In the genomic region with DNA sequence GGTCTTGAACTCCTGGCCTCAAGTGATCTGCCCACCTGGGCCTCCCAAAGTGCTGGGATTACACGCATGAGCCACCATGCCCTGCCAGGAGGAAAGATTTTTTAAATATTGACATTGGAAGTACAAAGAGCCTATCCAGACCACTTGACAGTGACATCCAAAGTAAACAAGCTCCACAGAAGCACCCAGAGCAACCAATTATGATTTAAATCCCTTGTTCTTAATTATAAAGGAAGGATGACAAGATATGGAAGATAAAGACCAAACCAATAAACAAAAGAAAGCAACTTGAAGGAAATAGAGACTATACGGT, we compare ENCODE assay signal across 18 cellular contexts. TPM values are rescaled to one million over a fixed set of nuclear protein-coding genes. Genes with fewer than 3 reads are reported as not detected.
DNase-seq lines count a peak whose midpoint lies in the region; ATAC-seq and TF ChIP-seq lines count a peak whose summit lies in the region.
"Had no signal": no experiment of that assay in that cellular context is flagged by ENCODE, and none has a peak within 500 bp of the region (broad histone marks: within the 10 kb centered on the region; RNA-seq: fewer than 3 reads in every experiment).

No MANE protein-coding gene starts in this region.

- H3K9ac ChIP-seq in liver (ENCODE audit: low read depth in 1 of 2, low read length in 2 of 2) (no peak overlapping the region), H9 (ENCODE audit: extremely low read depth, insufficient read length, low read length) (no peak overlapping the region)

- H3K14ac ChIP-seq in H9 (ENCODE audit: insufficient read depth, low read length) = no peak overlapping the region

- H3K4me1 Mint-ChIP-seq in HFFc6 (ENCODE audit: low read depth) (peaks cover 29% of the 10 kb centered on the region), H9 (peaks cover 9 to 27% of the 10 kb centered on the region in 2 experiments)

- no peaks in the 10 kb centered on the region for H3K36me3 Mint-ChIP-seq in HFFc6 (ENCODE audit: low read depth)
- no peaks in the 10 kb centered on the region for H3K36me3 Mint-ChIP-seq in H9 (ENCODE audit: insufficient read depth in 1 of 3, low read depth in 3 of 3)

- H3K4me1 ChIP-seq in ACC112 (ENCODE audit: control insufficient read depth, insufficient read depth, low read length, unreplicated experiment) (peaks cover 18% of the 10 kb centered on the region), liver (ENCODE audit: control insufficient read depth in 4 of 4, insufficient read depth in 4 of 4, low read length in 3 of 4) (peaks cover 0 to 8% (median 4%) of the 10 kb centered on the region in 4 donors), H9 (ENCODE audit: insufficient read depth, low read length) (no peaks in the 10 kb centered on the region; the same call in 1 of the 2 replicates)
- H3K4me1 ChIP-seq: right atrium auricular region, tibial nerve had no signal

- no peak overlapping the region for H2BK20ac ChIP-seq in H9 (ENCODE audit: low read depth, low read length, poor library complexity, severe bottlenecking)

- H2BK5ac ChIP-seq in H9 (ENCODE audit: insufficient read length, low read length) = no peak overlapping the region

- H3K56ac ChIP-seq in H9 (ENCODE audit: insufficient read length, low read depth, low read length) = no peak overlapping the region

- H3K9me3 ChIP-seq in liver (ENCODE audit: control insufficient read depth in 4 of 4, low read length in 3 of 4) (no peaks in the 10 kb centered on the region), H9 (ENCODE audit: control insufficient read depth, low read depth, low read length) (no peaks in the 10 kb centered on the region)
- H3K9me3 ChIP-seq: right atrium auricular region had no signal

- H4K20me1 ChIP-seq in H9 (ENCODE audit: control insufficient read depth, insufficient read depth, insufficient read length) = no peaks in the 10 kb centered on the region

- H2AK5ac ChIP-seq in H9 (ENCODE audit: insufficient read length, low read length) = no peak overlapping the region

- H2AFZ ChIP-seq in ACC112 (ENCODE audit: low read length, unreplicated experiment) = no peak overlapping the region
- H2AFZ ChIP-seq in H9 (ENCODE audit: low read length) = no peak overlapping the region

- H3K27me3 ChIP-seq in ACC112 (ENCODE audit: insufficient read depth, low read length) (no peaks in the 10 kb centered on the region), liver (ENCODE audit: control insufficient read depth in 4 of 4, insufficient read depth in 4 of 4, low read length in 3 of 4) (no peaks in the 10 kb centered on the region), H9 (ENCODE audit: insufficient read depth, low read length) (peaks cover 4% of the 10 kb centered on the region; the same call in 1 of the 2 replicates)
- H3K27me3 ChIP-seq: right atrium auricular region, tibial nerve had no signal

- POLR2A ChIA-PET in RWPE1 (lab: Yijun Ruan, JAX; ENCODE audit: low non-redundant PET) = no interaction called here

- TF ChIP-seq RAD21 in liver (IDR thresholded peaks at IDR 0.05) = no peak

- no peak for ATAC-seq in GM21786 (IDR thresholded peaks at IDR 0.05; ENCODE audit: unreplicated experiment)
- ATAC-seq in HG03039 (IDR thresholded peaks at IDR 0.05; ENCODE audit: unreplicated experiment) = no peak
- ATAC-seq: activated T-cell treated with anti-CD3 and anti-CD28 coated beads, Interleukin-2, amount 50 U/mL, for 72 hours had no signal

- no peak overlapping the region for H3K18ac ChIP-seq in H9 (ENCODE audit: insufficient read length, low read depth, low read length)

- H3K4me3 ChIP-seq in ACC112 (ENCODE audit: low read depth, low read length) (no peak overlapping the region), liver (ENCODE audit: low read depth in 1 of 3, low read length in 3 of 3) (no peak overlapping the region)
- H3K4me3 ChIP-seq: right atrium auricular region, tibial nerve had no signal

- H3K4me3 Mint-ChIP-seq in HFFc6 (no peak overlapping the region), H9 (no peak overlapping the region)
- H3K4me3 Mint-ChIP-seq: activated naive CD4-positive, alpha-beta T cell treated with anti-CD3 and anti-CD28 coated beads, Interleukin-2, amount 50 U/mL, for 24 hours; activated T-cell treated with anti-CD3 and anti-CD28 coated beads, Interleukin-2, amount 50 U/mL, for 72 hours; brain; dendritic cell treated with granulocyte-macrophage colony-stimulating factor and Interleukin-4, amounts not matched to agents 40 ng/mL and 50 ng/mL, for 4 days had no signal

- H3K9me3 Mint-ChIP-seq in HFFc6 (no peaks in the 10 kb centered on the region), H9 (no peaks in the 10 kb centered on the region; a peak in 1 of 5 replicates)
- H3K9me3 Mint-ChIP-seq: activated naive CD4-positive, alpha-beta T cell treated with anti-CD3 and anti-CD28 coated beads, Interleukin-2, amount 50 U/mL, for 24 hours; activated T-cell treated with anti-CD3 and anti-CD28 coated beads, Interleukin-2, amount 50 U/mL, for 72 hours had no signal

- H4K8ac ChIP-seq in H9 (replicated peaks; ENCODE audit: insufficient read length, low read depth, low read length) = no peak overlapping the region

- no peak overlapping the region for H4K91ac ChIP-seq in H9 (ENCODE audit: insufficient read length, low read depth, low read length)

- 33% methylated on average over 2 of the region's 2 CpGs for WGBS in liver
- WGBS in H9 (ENCODE audit: extremely low coverage, insufficient read length, low lambda C conversion rate) = no CpG with 5 or more reads among the region's 2 CpGs

- H3K27ac Mint-ChIP-seq in HFFc6 (peak overlapping the region; percentile 74), H9 (no peak overlapping the region; a peak in 1 of 7 replicates)
- H3K27ac Mint-ChIP-seq: activated naive CD4-positive, alpha-beta T cell treated with anti-CD3 and anti-CD28 coated beads, Interleukin-2, amount 50 U/mL, for 24 hours; activated T-cell treated with anti-CD3 and anti-CD28 coated beads, Interleukin-2, amount 50 U/mL, for 72 hours; brain; dendritic cell treated with granulocyte-macrophage colony-stimulating factor and Interleukin-4, amounts not matched to agents 40 ng/mL and 50 ng/mL, for 4 days had no signal

- no peak overlapping the region for H4K5ac ChIP-seq in H9 (ENCODE audit: insufficient read length, low read depth, low read length)

- H3K79me2 ChIP-seq in ACC112 (ENCODE audit: control insufficient read depth, insufficient read depth, low read length, unreplicated experiment) (no peaks in the 10 kb centered on the region), H9 (ENCODE audit: insufficient read depth, low read length) (no peaks in the 10 kb centered on the region)

- H2BK120ac ChIP-seq in H9 (ENCODE audit: low read depth, low read length, poor library complexity, severe bottlenecking) = no peak overlapping the region

- H3K27me3 Mint-ChIP-seq in HFFc6 (ENCODE audit: insufficient read depth) = no peaks in the 10 kb centered on the region; the same call in 1 of the 2 replicates
- peaks cover 68% of the 10 kb centered on the region for H3K27me3 Mint-ChIP-seq in H9 (ENCODE audit: low read depth)
- H3K27me3 Mint-ChIP-seq: activated naive CD4-positive, alpha-beta T cell treated with anti-CD3 and anti-CD28 coated beads, Interleukin-2, amount 50 U/mL, for 24 hours; brain; dendritic cell treated with granulocyte-macrophage colony-stimulating factor and Interleukin-4, amounts not matched to agents 40 ng/mL and 50 ng/mL, for 4 days had no signal

- H2BK15ac ChIP-seq in H9 (ENCODE audit: low read depth, low read length) = no peak overlapping the region

- DNase-seq in HFFc6 (no peak), RWPE1 (ENCODE audit: low spot score) (no peak), H9 (no peak), cerebellum (ENCODE audit: low spot score) (no peak)
- DNase-seq: activated T-cell treated with anti-CD3 and anti-CD28 coated beads, Interleukin-2, amount 50 U/mL, for 72 hours; KG1; NCI-H524; OCI-M1; stimulated activated naive CD4-positive, alpha-beta T cell had no signal

- H2BK12ac ChIP-seq in H9 (ENCODE audit: insufficient read length, low read depth, low read length) = no peak overlapping the region

- no peaks in the 10 kb centered on the region for H3K23me2 ChIP-seq in H9 (ENCODE audit: insufficient read length, low read depth, low read length, poor library complexity, severe bottlenecking)

- no peak overlapping the region for H3T11ph ChIP-seq in H9 (ENCODE audit: low read length)

- no peak overlapping the region for H3K23ac ChIP-seq in H9 (ENCODE audit: insufficient read length, low read depth, low read length)

- TF ChIP-seq CTCF in HFFc6 (IDR thresholded peaks at IDR 0.05) = no peak
- no peak for TF ChIP-seq CTCF in RWPE1 (conservative IDR thresholded peaks at IDR 0.05; ENCODE audit: low read depth)
- no peak for TF ChIP-seq CTCF in liver (IDR thresholded peaks at IDR 0.05; ENCODE audit: low read depth, low read length, missing input control)
- TF ChIP-seq CTCF in H9 (conservative IDR thresholded peaks at IDR 0.05) = no peak

- H3K36me3 ChIP-seq in ACC112 (ENCODE audit: insufficient read depth, low read length) = no peaks in the 10 kb centered on the region
- H3K36me3 ChIP-seq in liver (ENCODE audit: control insufficient read depth in 4 of 4, insufficient read depth in 3 of 4, low read depth in 1 of 4, low read length in 3 of 4) = no peaks in the 10 kb centered on the region
- H3K36me3 ChIP-seq: right atrium auricular region had no signal

- H3K4me2 ChIP-seq in H9 (ENCODE audit: insufficient read depth, insufficient read length, low read length) = no peak overlapping the region

- CTCF ChIA-PET in RWPE1 (lab: Yijun Ruan, JAX) = no interaction called here

- no peaks in the 10 kb centered on the region for H3K79me1 ChIP-seq in H9 (ENCODE audit: insufficient read depth, low read depth, low read length, poor library complexity, severe bottlenecking)

- H3K27ac ChIP-seq in ACC112 (ENCODE audit: low read depth, low read length) = peak overlapping the region; percentile 54
- peak overlapping the region; percentile 75 for H3K27ac ChIP-seq in RWPE1
- H3K27ac ChIP-seq in liver (ENCODE audit: low read depth in 1 of 2, low read length in 2 of 2) = no peak overlapping the region
- H3K27ac ChIP-seq in H9 (ENCODE audit: insufficient read length, low read depth, low read length) = no peak overlapping the region
- H3K27ac ChIP-seq: right atrium auricular region, tibial nerve had no signal

- no peak overlapping the region for H3K4ac ChIP-seq in H9 (ENCODE audit: low read depth, low read length)

RNA-seq across cellular contexts. Expression of a gene that starts 27.7 kb away (rescaled TPM):
- total RNA-seq in HFFc6 (2021; fragmentation: NEBNext Ultra II Directional; extraction: Animal tissue kit (Norgen Biotek cat#: 25700)) = 1,000 to 10,000 TPM in 1 of 6 experiments, 100 to 1,000 TPM in 5; 834 to 1,041 (median 909) TPM
- total RNA-seq in liver (100 to 1,000 TPM; 138 to 495 TPM), H9 (2021) (1,375 and 1,393 TPM in 2 replicates), cerebellum (542 TPM)
- 1,000 to 10,000 TPM in 1 of 2 donors, 100 to 1,000 TPM in 1; 526 to 1,016 TPM for polyA plus RNA-seq in liver

RNA-seq across cellular contexts. Expression of a gene that starts 57.8 kb away (rescaled TPM):
- total RNA-seq in HFFc6 (2021; fragmentation: NEBNext Ultra II Directional; extraction: Animal tissue kit (Norgen Biotek cat#: 25700)) = 100 to 1,000 TPM; 178 to 259 (median 189) TPM
- total RNA-seq in liver (100 to 1,000 TPM; 113 to 148 TPM), H9 (2021) (130 and 134 TPM in 2 replicates), cerebellum (59.0 TPM)
- 100 to 1,000 TPM; 141 to 144 TPM for polyA plus RNA-seq in liver

Comparison
In these comparisons a context has a peak if more than half of its experiments do, and no peak if none do; other contexts are left out.
1. H3K27ac ChIP-seq: peak in ACC112 (single experiment) and RWPE1 (single experiment); none in liver (0 of 2) and H9 (single experiment).